ENCODE assay signal across 8 cellular contexts in genomic region chr11:44036811-44037657, GRCh38. TPM values are rescaled to one million over a fixed set of nuclear protein-coding genes. Genes with fewer than 3 reads are reported as not detected.
A peak's percentile ranks its signal among the peaks of the same experiment; 100 is the strongest.
DNase-seq lines count a peak whose midpoint lies in the region; ATAC-seq, FAIRE-seq and TF ChIP-seq lines count a peak whose summit lies in the region.

No MANE protein-coding gene starts in this region.

- peaks cover 9% of the 10 kb centered on the region for H3K9me3 Mint-ChIP-seq in activated T-helper 1 cell treated with anti-CD3 and anti-CD28 coated beads, Interleukin-12 subunit alpha, Interleukin-12 subunit beta, Interleukin-2, Interleukin-4 antibody, amounts not matched to agents 30 ng/mL and 10 ng/mL and 1 ng/mL, durations not matched to agents 14 hours and 24 hours and 36 hours

- no peak overlapping the region for H3K4me3 Mint-ChIP-seq in activated T-helper 1 cell treated with anti-CD3 and anti-CD28 coated beads, Interleukin-12 subunit alpha, Interleukin-12 subunit beta, Interleukin-2, Interleukin-4 antibody, amounts not matched to agents 30 ng/mL and 10 ng/mL and 1 ng/mL, durations not matched to agents 14 hours and 24 hours and 36 hours

- intact Hi-C loops in activated T-helper 1 cell treated with anti-CD3 and anti-CD28 coated beads, Interleukin-12 subunit alpha, Interleukin-12 subunit beta, Interleukin-2, Interleukin-4 antibody, amounts not matched to agents 30 ng/mL and 10 ng/mL and 1 ng/mL, durations not matched to agents 14 hours and 24 hours and 36 hours (cut with micrococcal nuclease), result loop anchor here (1.0 kb wide), 2 partner anchors 147 to 393 kb away; no protein-coding TSS in a partner anchor

- DNase-seq in AG09319 (ENCODE audit: extremely low read depth, low read depth) (peak; percentile 62), NCI-H526 (lab: John Stamatoyannopoulos, UW) (peak; percentile 77 to 93), frontal cortex (ENCODE audit: low spot score in 2 of 2) (peak; percentile 34 to 58), non-pigmented ciliary epithelial cell (ENCODE audit: low read depth) (peak; percentile 41)
- DNase-seq in activated T-helper 1 cell treated with anti-CD3 and anti-CD28 coated beads, Interleukin-12 subunit alpha, Interleukin-12 subunit beta, Interleukin-2, Interleukin-4 antibody, amounts not matched to agents 30 ng/mL and 10 ng/mL and 1 ng/mL, durations not matched to agents 14 hours and 24 hours and 36 hours (ENCODE audit: low spot score), result peak; percentile 11

- peak; percentile 92 for TF ChIP-seq CTCF in AG09319 (IDR thresholded peaks at IDR 0.05; ENCODE audit: low read depth, low read length)

- no peak for FAIRE-seq in frontal cortex (lab: Jason Lieb, UNC)

- no peak overlapping the region for H3K27ac Mint-ChIP-seq in activated T-helper 1 cell treated with anti-CD3 and anti-CD28 coated beads, Interleukin-12 subunit alpha, Interleukin-12 subunit beta, Interleukin-2, Interleukin-4 antibody, amounts not matched to agents 30 ng/mL and 10 ng/mL and 1 ng/mL, durations not matched to agents 14 hours and 24 hours and 36 hours

- ATAC-seq in GM18519 (IDR thresholded peaks at IDR 0.05; ENCODE audit: low FRiP score, unreplicated experiment) (peak; percentile 84), HG03469 (IDR thresholded peaks at IDR 0.05; ENCODE audit: unreplicated experiment) (peak; percentile 79), HG02970 (IDR thresholded peaks at IDR 0.05; ENCODE audit: low FRiP score, unreplicated experiment) (no peak)

- no peaks in the 10 kb centered on the region for H3K4me1 Mint-ChIP-seq in activated T-helper 1 cell treated with anti-CD3 and anti-CD28 coated beads, Interleukin-12 subunit alpha, Interleukin-12 subunit beta, Interleukin-2, Interleukin-4 antibody, amounts not matched to agents 30 ng/mL and 10 ng/mL and 1 ng/mL, durations not matched to agents 14 hours and 24 hours and 36 hours (ENCODE audit: low read depth)

- H3K27me3 Mint-ChIP-seq in activated T-helper 1 cell treated with anti-CD3 and anti-CD28 coated beads, Interleukin-12 subunit alpha, Interleukin-12 subunit beta, Interleukin-2, Interleukin-4 antibody, amounts not matched to agents 30 ng/mL and 10 ng/mL and 1 ng/mL, durations not matched to agents 14 hours and 24 hours and 36 hours (ENCODE audit: insufficient read depth), result peaks cover 7% of the 10 kb centered on the region

- no peaks in the 10 kb centered on the region for H3K36me3 Mint-ChIP-seq in activated T-helper 1 cell treated with anti-CD3 and anti-CD28 coated beads, Interleukin-12 subunit alpha, Interleukin-12 subunit beta, Interleukin-2, Interleukin-4 antibody, amounts not matched to agents 30 ng/mL and 10 ng/mL and 1 ng/mL, durations not matched to agents 14 hours and 24 hours and 36 hours (ENCODE audit: low read depth)

RNA-seq across cellular contexts. Expression of gene ACCSL, which starts 10.7 kb away (rescaled TPM):
- not detected in 2 replicates for total RNA-seq in activated T-helper 1 cell treated with anti-CD3 and anti-CD28 coated beads, Interleukin-12 subunit alpha, Interleukin-12 subunit beta, Interleukin-2, Interleukin-4 antibody, amounts not matched to agents 30 ng/mL and 10 ng/mL and 1 ng/mL, durations not matched to agents 14 hours and 24 hours and 36 hours
- not detected for total RNA-seq in frontal cortex

RNA-seq across cellular contexts. Expression of gene ACCS, which starts 29.0 kb away (rescaled TPM):
- 14.7 and 18.1 TPM in 2 replicates for total RNA-seq in activated T-helper 1 cell treated with anti-CD3 and anti-CD28 coated beads, Interleukin-12 subunit alpha, Interleukin-12 subunit beta, Interleukin-2, Interleukin-4 antibody, amounts not matched to agents 30 ng/mL and 10 ng/mL and 1 ng/mL, durations not matched to agents 14 hours and 24 hours and 36 hours
- 5.3 TPM for total RNA-seq in frontal cortex

RNA-seq across cellular contexts. Expression of gene EXT2, which starts 58.4 kb away (rescaled TPM):
- 31.0 and 35.6 TPM in 2 replicates for total RNA-seq in activated T-helper 1 cell treated with anti-CD3 and anti-CD28 coated beads, Interleukin-12 subunit alpha, Interleukin-12 subunit beta, Interleukin-2, Interleukin-4 antibody, amounts not matched to agents 30 ng/mL and 10 ng/mL and 1 ng/mL, durations not matched to agents 14 hours and 24 hours and 36 hours
- 142 TPM for total RNA-seq in frontal cortex

Comparison
In these comparisons a context has a peak if more than half of its experiments do, and no peak if none do; other contexts are left out.
1. DNase-seq: peak in every context shown above with its lines; median percentile 85 in NCI-H526; 62 in AG09319; 46 in frontal cortex; 41 in non-pigmented ciliary epithelial cell; 11 in activated T-helper 1 cell treated with anti-CD3 and anti-CD28 coated beads, Interleukin-12 subunit alpha, Interleukin-12 subunit beta, Interleukin-2, Interleukin-4 antibody, amounts not matched to agents 30 ng/mL and 10 ng/mL and 1 ng/mL, durations not matched to agents 14 hours and 24 hours and 36 hours.